8 cellular contexts compared by ENCODE assay signal in genomic region chr10:72108004-72108370, GRCh38. TPM values are rescaled to one million over a fixed set of nuclear protein-coding genes. Genes with fewer than 3 reads are reported as not detected.
DNase-seq lines count a peak whose midpoint lies in the region; ATAC-seq and TF ChIP-seq lines count a peak whose summit lies in the region.
"Not testable (repeated sequence)": the region's sequence is repeated elsewhere in the genome, so short reads cannot be mapped to it uniquely, and the experiment has no call there.

No MANE protein-coding gene starts in this region.

- 96 to 100% methylated on average over 3 of the region's 3 CpGs for WGBS in heart right ventricle, 2 donors

- BruUV-seq in Caco-2 (replicated peaks; lab: Mats Ljungman, UMichigan); PC-3 (replicated peaks; lab: Mats Ljungman, UMichigan): not testable (repeated sequence)

- not testable (repeated sequence) for H2AFZ ChIP-seq in PC-3 (ENCODE audit: low read length)

- intact Hi-C loops in Caco-2 (cut with micrococcal nuclease; ENCODE audit: unreplicated experiment); PC-3 (cut with micrococcal nuclease); natural killer cell (cut with micrococcal nuclease): not testable (repeated sequence)
- intact Hi-C loops in heart right ventricle (cut with DNase I): loop anchor here in 1 of 10 donors (5.0 kb wide), 1 partner anchor 56 kb away; no protein-coding TSS in a partner anchor

- H3K9me3 Mint-ChIP-seq in Caco-2 (ENCODE audit: unreplicated experiment); activated T-cell treated with anti-CD3 and anti-CD28 coated beads, Interleukin-2, amount 50 U/mL, for 72 hours; activated naive CD8-positive, alpha-beta T cell treated with anti-CD3 and anti-CD28 coated beads, Interleukin-2, amount 50 U/mL, for 24 hours; natural killer cell; type B pancreatic cell: not testable (repeated sequence)

- H3K4me3 Mint-ChIP-seq in Caco-2 (ENCODE audit: unreplicated experiment); type B pancreatic cell: not testable (repeated sequence)
- H3K4me3 Mint-ChIP-seq in activated T-cell treated with anti-CD3 and anti-CD28 coated beads, Interleukin-2, amount 50 U/mL, for 72 hours: peak overlapping the region; percentile 73 to 92
- H3K4me3 Mint-ChIP-seq in activated naive CD8-positive, alpha-beta T cell treated with anti-CD3 and anti-CD28 coated beads, Interleukin-2, amount 50 U/mL, for 24 hours: peak overlapping the region; percentile 77
- peak overlapping the region; percentile 31 for H3K4me3 Mint-ChIP-seq in natural killer cell

- ATAC-seq in PC-3; activated naive CD8-positive, alpha-beta T cell treated with anti-CD3 and anti-CD28 coated beads, Interleukin-2, amount 50 U/mL, for 24 hours; heart right ventricle; natural killer cell: not testable (repeated sequence)
- ATAC-seq in activated CD4-positive, CD25-positive, alpha-beta regulatory T cell treated with anti-CD3 and anti-CD28 coated beads, Interleukin-2, amount 50 U/mL, for 24 hours: peak; percentile 17 to 22
- ATAC-seq in activated T-cell treated with anti-CD3 and anti-CD28 coated beads, Interleukin-2, amount 50 U/mL, for 72 hours (replicated peaks in 1 of 2): peak; percentile 20 to 23

- CTCF ChIA-PET in Caco-2 (lab: Charles Lee): interaction anchor here (1.2 to 1.3 kb wide), 3 partner anchors 9 to 59 kb away, joined by 3 to 6 read pairs (median 4); no protein-coding TSS in a partner anchor
- CTCF ChIA-PET in PC-3 (lab: Charles Lee): interaction anchor here (0.7 kb wide), 1 partner anchor 160 kb away, joined by 4 read pairs; no protein-coding TSS in a partner anchor

- not testable (repeated sequence) for DNase-seq in Caco-2; PC-3; activated T-cell treated with anti-CD3 and anti-CD28 coated beads, Interleukin-2, amount 50 U/mL, for 72 hours; activated naive CD8-positive, alpha-beta T cell treated with anti-CD3 and anti-CD28 coated beads, Interleukin-2, amount 50 U/mL, for 24 hours; heart right ventricle; natural killer cell; type B pancreatic cell (ENCODE audit: extremely low spot score, unreplicated experiment)

- H3K9me2 ChIP-seq in PC-3 (replicated peaks; ENCODE audit: low read length): not testable (repeated sequence)

- H3K79me2 ChIP-seq in PC-3 (ENCODE audit: low read length): not testable (repeated sequence)

- H3K27me3 ChIP-seq in Caco-2 (replicated peaks; ENCODE audit: control insufficient read depth, insufficient read depth, low read length); PC-3 (ENCODE audit: low read length); heart right ventricle: not testable (repeated sequence)

- H3K4me1 ChIP-seq in Caco-2: peaks cover 33% of the 10 kb centered on the region
- peaks cover 41% of the 10 kb centered on the region for H3K4me1 ChIP-seq in PC-3 (ENCODE audit: insufficient read depth, low read length)
- peaks cover 7 to 59% (median 33%) of the 10 kb centered on the region in 9 donors for H3K4me1 ChIP-seq in heart right ventricle

- not testable (repeated sequence) for H3K4me3 ChIP-seq in Caco-2 (ENCODE audit: low read depth, low read length); PC-3 (ENCODE audit: low read length); heart right ventricle

- POLR2A ChIA-PET in Caco-2 (lab: Charles Lee): interaction anchor here (0.7 kb wide), 1 partner anchor 101 kb away, joined by 12 read pairs; no protein-coding TSS in a partner anchor
- POLR2A ChIA-PET in PC-3 (lab: Charles Lee; ENCODE audit: unreplicated experiment): not testable (repeated sequence)

- H3K9ac ChIP-seq in PC-3 (ENCODE audit: low read length): not testable (repeated sequence)

- H3K27ac Mint-ChIP-seq in Caco-2 (ENCODE audit: unreplicated experiment): peak overlapping the region; percentile 82
- peak overlapping the region; percentile 98 for H3K27ac Mint-ChIP-seq in activated T-cell treated with anti-CD3 and anti-CD28 coated beads, Interleukin-2, amount 50 U/mL, for 72 hours
- peak overlapping the region; percentile 91 for H3K27ac Mint-ChIP-seq in activated naive CD8-positive, alpha-beta T cell treated with anti-CD3 and anti-CD28 coated beads, Interleukin-2, amount 50 U/mL, for 24 hours
- peak overlapping the region; percentile 42 to 73 for H3K27ac Mint-ChIP-seq in natural killer cell
- H3K27ac Mint-ChIP-seq in type B pancreatic cell: peak overlapping the region; percentile 92

- peak overlapping the region; percentile 82 for H3K4me2 ChIP-seq in PC-3 (ENCODE audit: low read length)

- H3K36me3 ChIP-seq in Caco-2 (ENCODE audit: control insufficient read depth, insufficient read depth, low read length); PC-3 (ENCODE audit: low read depth, low read length); heart right ventricle: not testable (repeated sequence)

- H3K36me3 Mint-ChIP-seq in Caco-2 (ENCODE audit: insufficient read depth, unreplicated experiment): peaks cover 13% of the 10 kb centered on the region
- not testable (repeated sequence) for H3K36me3 Mint-ChIP-seq in activated T-cell treated with anti-CD3 and anti-CD28 coated beads, Interleukin-2, amount 50 U/mL, for 72 hours (ENCODE audit: insufficient read depth in 2 of 2); natural killer cell
- peaks cover 29% of the 10 kb centered on the region for H3K36me3 Mint-ChIP-seq in activated naive CD8-positive, alpha-beta T cell treated with anti-CD3 and anti-CD28 coated beads, Interleukin-2, amount 50 U/mL, for 24 hours (ENCODE audit: low read depth)
- H3K36me3 Mint-ChIP-seq in type B pancreatic cell: peaks cover 13% of the 10 kb centered on the region

- H3K9me3 ChIP-seq in Caco-2; PC-3 (ENCODE audit: low read length); heart right ventricle: not testable (repeated sequence)

- H3K27ac ChIP-seq in PC-3 (ENCODE audit: low read length) (peak overlapping the region; percentile 75), heart right ventricle (peak overlapping the region in 9 of 10 donors; percentile 1 to 81 (median 60))

- not testable (repeated sequence) for H3F3A ChIP-seq in PC-3 (ENCODE audit: low read length, unreplicated experiment)

- not testable (repeated sequence) for TF ChIP-seq CTCF in Caco-2 (IDR thresholded peaks at IDR 0.05; ENCODE audit: insufficient read depth in 1 of 2, low read depth in 1 of 2, low read length in 1 of 2, severe bottlenecking in 1 of 2, unreplicated experiment in 1 of 2); PC-3 (conservative IDR thresholded peaks at IDR 0.05; ENCODE audit: low read depth, low read length); heart right ventricle (IDR thresholded peaks at IDR 0.05); natural killer cell (IDR thresholded peaks at IDR 0.05); type B pancreatic cell (conservative IDR thresholded peaks at IDR 0.05)

- H3K4me1 Mint-ChIP-seq in Caco-2 (ENCODE audit: low read depth, unreplicated experiment) (peaks cover 48% of the 10 kb centered on the region), natural killer cell (peaks cover 13 to 21% of the 10 kb centered on the region in 2 donors), type B pancreatic cell (ENCODE audit: unreplicated experiment) (peaks cover 32% of the 10 kb centered on the region)
- peaks cover 75% of the 10 kb centered on the region for H3K4me1 Mint-ChIP-seq in activated T-cell treated with anti-CD3 and anti-CD28 coated beads, Interleukin-2, amount 50 U/mL, for 72 hours (ENCODE audit: low read depth)
- peaks cover 71% of the 10 kb centered on the region for H3K4me1 Mint-ChIP-seq in activated naive CD8-positive, alpha-beta T cell treated with anti-CD3 and anti-CD28 coated beads, Interleukin-2, amount 50 U/mL, for 24 hours

- not testable (repeated sequence) for H3K27me3 Mint-ChIP-seq in Caco-2 (ENCODE audit: insufficient read depth, unreplicated experiment); activated T-cell treated with anti-CD3 and anti-CD28 coated beads, Interleukin-2, amount 50 U/mL, for 72 hours (ENCODE audit: low read depth); activated naive CD8-positive, alpha-beta T cell treated with anti-CD3 and anti-CD28 coated beads, Interleukin-2, amount 50 U/mL, for 24 hours; natural killer cell (ENCODE audit: low read depth in 2 of 2); type B pancreatic cell

- H4K20me1 ChIP-seq in PC-3 (ENCODE audit: low read length): not testable (repeated sequence)

RNA-seq across cellular contexts. Expression of gene SPOCK2, which starts 19.6 kb away (rescaled TPM):
- total RNA-seq in Caco-2 (2022) (1.6 and 3.0 TPM in 2 replicates), PC-3 (2014; rRNA removed) (0.06 and 0.33 TPM in 2 replicates), heart right ventricle (10 to 100 TPM in 2 of 10 donors, 1 to 10 TPM in 8; 3.5 to 12.8 (median 6.4) TPM), natural killer cell (100 to 1,000 TPM; 258 to 329 (median 293) TPM), type B pancreatic cell (ENCODE audit: low replicate concordance) (13.8 TPM in 2 replicates)
- 100 to 1,000 TPM; 253 to 291 TPM for total RNA-seq in activated T-cell treated with anti-CD3 and anti-CD28 coated beads, Interleukin-2, amount 50 U/mL, for 72 hours
- polyA plus RNA-seq in heart right ventricle: 10 to 100 TPM in 1 of 2 donors, 1 to 10 TPM in 1; 6.7 to 13.4 TPM

Comparison
In these comparisons a context has a peak if more than half of its experiments do, and no peak if none do; other contexts are left out.
1. RNA of gene SPOCK2, which starts 19.6 kb away (total RNA-seq): 258 to 329 TPM in natural killer cell and 253 to 291 TPM in activated T-cell treated with anti-CD3 and anti-CD28 coated beads, Interleukin-2, amount 50 U/mL, for 72 hours; 13.8 TPM in type B pancreatic cell, 3.5 to 12.8 TPM in heart right ventricle, 1.6 to 3.0 TPM in Caco-2 and 0.06 to 0.33 TPM in PC-3; every median in the first group is over 10 times any median in the second.
2. Peak in every context shown above with its lines, with median percentiles within 50 percentile points of each other: H3K27ac Mint-ChIP-seq.